Comparison of ENCODE assay signal across 8 cellular contexts in genomic region chr2:134119672-134120159, GRCh38.
A peak's percentile ranks its signal among the peaks of the same experiment; 100 is the strongest.
DNase-seq lines count a peak whose midpoint lies in the region; ATAC-seq and TF ChIP-seq lines count a peak whose summit lies in the region.

No MANE protein-coding gene starts in this region.

- no peaks in the 10 kb centered on the region for H3K27me3 ChIP-seq in layer of hippocampus (ENCODE audit: control insufficient read depth, insufficient read depth, low read length)

- peak; percentile 66 for ATAC-seq in GM19035 (IDR thresholded peaks at IDR 0.05; ENCODE audit: unreplicated experiment)
- ATAC-seq in HG03280 (IDR thresholded peaks at IDR 0.05; ENCODE audit: unreplicated experiment), result peak; percentile 64

- H3K27ac ChIP-seq in layer of hippocampus (ENCODE audit: low read depth, low read length), result peak overlapping the region; percentile 86

- no peak for TF ChIP-seq CTCF in choroid plexus epithelial cell (conservative IDR thresholded peaks at IDR 0.05; ENCODE audit: low read depth, low read length)

- DNase-seq in Ammon's horn (ENCODE audit: low spot score) (peak; percentile 93), NCI-H460 (ENCODE audit: extremely low read depth, low read depth) (peak; percentile 86), choroid plexus epithelial cell (ENCODE audit: low read depth) (peak; percentile 95)
- DNase-seq in activated CD4-positive, alpha-beta T cell treated with anti-CD3 and anti-CD28 coated beads for 24 hours (ENCODE audit: low read depth in 2 of 2), result peak; percentile 65 to 71
- peak; percentile 69 to 76 for DNase-seq in stimulated activated CD4-positive, alpha-beta T cell treated with anti-CD3 and anti-CD28 coated beads, Interleukin-1b, Interleukin-23, amount 100 ng/mL, for 4 hours (ENCODE audit: low read depth in 2 of 2)

- H3K4me3 ChIP-seq in choroid plexus epithelial cell (ENCODE audit: low read depth, low read length), result peak overlapping the region; percentile 76

Comparison
In these comparisons a context has a peak if more than half of its experiments do, and no peak if none do; other contexts are left out.
1. Peak in every context shown above with its lines: DNase-seq, ATAC-seq, H3K4me3 ChIP-seq and H3K27ac ChIP-seq.